1 cellular context compared by ENCODE assay signal in the genomic region with DNA sequence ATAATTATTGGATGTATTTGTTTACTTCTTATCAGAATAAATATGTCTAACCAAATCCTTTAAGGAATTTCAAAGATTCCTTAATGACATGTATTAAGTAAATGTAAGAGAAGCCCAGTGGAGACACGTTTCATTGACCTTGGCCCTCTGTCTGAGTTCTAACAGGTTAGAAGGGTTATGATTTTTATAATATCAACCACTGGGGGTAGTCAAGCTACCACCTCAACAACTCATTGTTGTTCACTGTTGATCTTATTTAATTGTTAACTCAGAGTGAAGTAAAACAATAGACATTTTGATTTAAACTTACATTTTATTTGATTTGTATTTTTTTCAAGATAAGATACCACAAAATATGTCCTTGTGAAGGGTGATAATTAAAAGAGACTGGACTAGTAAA.
TF ChIP-seq lines count a peak whose summit lies in the region.

No MANE protein-coding gene starts in this region.

TF ChIP-seq in GM23338, 12 proteins besides CTCF, POLR2A, EP300 and RAD21 (continued from another document):
- TF ChIP-seq, protein P1, sequence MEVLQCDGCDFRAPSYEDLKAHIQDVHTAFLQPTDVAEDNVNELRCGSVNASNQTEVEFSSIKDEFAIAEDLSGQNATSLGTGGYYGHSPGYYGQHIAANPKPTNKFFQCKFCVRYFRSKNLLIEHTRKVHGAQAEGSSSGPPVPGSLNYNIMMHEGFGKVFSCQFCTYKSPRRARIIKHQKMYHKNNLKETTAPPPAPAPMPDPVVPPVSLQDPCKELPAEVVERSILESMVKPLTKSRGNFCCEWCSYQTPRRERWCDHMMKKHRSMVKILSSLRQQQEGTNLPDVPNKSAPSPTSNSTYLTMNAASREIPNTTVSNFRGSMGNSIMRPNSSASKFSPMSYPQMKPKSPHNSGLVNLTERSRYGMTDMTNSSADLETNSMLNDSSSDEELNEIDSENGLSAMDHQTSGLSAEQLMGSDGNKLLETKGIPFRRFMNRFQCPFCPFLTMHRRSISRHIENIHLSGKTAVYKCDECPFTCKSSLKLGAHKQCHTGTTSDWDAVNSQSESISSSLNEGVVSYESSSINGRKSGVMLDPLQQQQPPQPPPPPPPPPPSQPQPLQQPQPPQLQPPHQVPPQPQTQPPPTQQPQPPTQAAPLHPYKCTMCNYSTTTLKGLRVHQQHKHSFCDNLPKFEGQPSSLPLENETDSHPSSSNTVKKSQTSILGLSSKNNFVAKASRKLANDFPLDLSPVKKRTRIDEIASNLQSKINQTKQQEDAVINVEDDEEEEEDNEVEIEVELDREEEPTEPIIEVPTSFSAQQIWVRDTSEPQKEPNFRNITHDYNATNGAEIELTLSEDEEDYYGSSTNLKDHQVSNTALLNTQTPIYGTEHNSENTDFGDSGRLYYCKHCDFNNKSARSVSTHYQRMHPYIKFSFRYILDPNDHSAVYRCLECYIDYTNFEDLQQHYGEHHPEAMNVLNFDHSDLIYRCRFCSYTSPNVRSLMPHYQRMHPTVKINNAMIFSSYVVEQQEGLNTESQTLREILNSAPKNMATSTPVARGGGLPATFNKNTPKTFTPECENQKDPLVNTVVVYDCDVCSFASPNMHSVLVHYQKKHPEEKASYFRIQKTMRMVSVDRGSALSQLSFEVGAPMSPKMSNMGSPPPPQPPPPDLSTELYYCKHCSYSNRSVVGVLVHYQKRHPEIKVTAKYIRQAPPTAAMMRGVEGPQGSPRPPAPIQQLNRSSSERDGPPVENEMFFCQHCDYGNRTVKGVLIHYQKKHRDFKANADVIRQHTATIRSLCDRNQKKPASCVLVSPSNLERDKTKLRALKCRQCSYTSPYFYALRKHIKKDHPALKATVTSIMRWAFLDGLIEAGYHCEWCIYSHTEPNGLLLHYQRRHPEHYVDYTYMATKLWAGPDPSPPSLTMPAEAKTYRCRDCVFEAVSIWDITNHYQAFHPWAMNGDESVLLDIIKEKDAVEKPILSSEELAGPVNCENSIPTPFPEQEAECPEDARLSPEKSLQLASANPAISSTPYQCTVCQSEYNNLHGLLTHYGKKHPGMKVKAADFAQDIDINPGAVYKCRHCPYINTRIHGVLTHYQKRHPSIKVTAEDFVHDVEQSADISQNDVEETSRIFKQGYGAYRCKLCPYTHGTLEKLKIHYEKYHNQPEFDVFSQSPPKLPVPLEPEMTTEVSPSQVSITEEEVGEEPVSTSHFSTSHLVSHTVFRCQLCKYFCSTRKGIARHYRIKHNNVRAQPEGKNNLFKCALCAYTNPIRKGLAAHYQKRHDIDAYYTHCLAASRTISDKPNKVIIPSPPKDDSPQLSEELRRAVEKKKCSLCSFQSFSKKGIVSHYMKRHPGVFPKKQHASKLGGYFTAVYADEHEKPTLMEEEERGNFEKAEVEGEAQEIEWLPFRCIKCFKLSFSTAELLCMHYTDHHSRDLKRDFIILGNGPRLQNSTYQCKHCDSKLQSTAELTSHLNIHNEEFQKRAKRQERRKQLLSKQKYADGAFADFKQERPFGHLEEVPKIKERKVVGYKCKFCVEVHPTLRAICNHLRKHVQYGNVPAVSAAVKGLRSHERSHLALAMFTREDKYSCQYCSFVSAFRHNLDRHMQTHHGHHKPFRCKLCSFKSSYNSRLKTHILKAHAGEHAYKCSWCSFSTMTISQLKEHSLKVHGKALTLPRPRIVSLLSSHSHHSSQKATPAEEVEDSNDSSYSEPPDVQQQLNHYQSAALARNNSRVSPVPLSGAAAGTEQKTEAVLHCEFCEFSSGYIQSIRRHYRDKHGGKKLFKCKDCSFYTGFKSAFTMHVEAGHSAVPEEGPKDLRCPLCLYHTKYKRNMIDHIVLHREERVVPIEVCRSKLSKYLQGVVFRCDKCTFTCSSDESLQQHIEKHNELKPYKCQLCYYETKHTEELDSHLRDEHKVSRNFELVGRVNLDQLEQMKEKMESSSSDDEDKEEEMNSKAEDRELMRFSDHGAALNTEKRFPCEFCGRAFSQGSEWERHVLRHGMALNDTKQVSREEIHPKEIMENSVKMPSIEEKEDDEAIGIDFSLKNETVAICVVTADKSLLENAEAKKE (CRISPR knock-in tag; IDR thresholded peaks at IDR 0.05), result no peak
- TF ChIP-seq ZNF331 (CRISPR knock-in tag; IDR thresholded peaks at IDR 0.05; ENCODE audit: low read depth), result no peak
- no peak for TF ChIP-seq POLR2AphosphoS5 (IDR thresholded peaks at IDR 0.05; ENCODE audit: low read depth)
